Comparison of ENCODE assay signal across 8 cellular contexts in genomic region chr14:85531141-85531593, GRCh38. TPM values are rescaled to one million over a fixed set of nuclear protein-coding genes. Genes with fewer than 3 reads are reported as not detected.
DNase-seq lines count a peak whose midpoint lies in the region; ATAC-seq, FAIRE-seq and TF ChIP-seq lines count a peak whose summit lies in the region.

No MANE protein-coding gene starts in this region.

- H3K36me3 Mint-ChIP-seq in endothelial cell (ENCODE audit: low read depth, unreplicated experiment) (no peaks in the 10 kb centered on the region), mesothelial cell of epicardium (no peaks in the 10 kb centered on the region)

- no peaks in the 10 kb centered on the region for H3K79me2 ChIP-seq in HepG2 (ENCODE audit: insufficient read depth, low read length)

- TF ChIP-seq POLR2A in HepG2 (IDR thresholded peaks at IDR 0.05; ENCODE audit: insufficient read depth in 1 of 2, low read depth in 2 of 2, low read length in 2 of 2) = no peak
- TF ChIP-seq POLR2A in vagina (IDR thresholded peaks at IDR 0.05) = no peak

- POLR2A ChIA-PET in HepG2 (lab: Yijun Ruan, JAX) = no interaction called here

- no peak overlapping the region for H2AFZ ChIP-seq in HepG2 (ENCODE audit: low read length)

- H3K9me3 Mint-ChIP-seq in endothelial cell (ENCODE audit: unreplicated experiment) (no peaks in the 10 kb centered on the region), mesothelial cell of epicardium (no peaks in the 10 kb centered on the region)

- intact Hi-C loops in HepG2 (cut with micrococcal nuclease; ENCODE audit: unreplicated experiment) = no loop called here
- intact Hi-C loops in vagina (cut with DNase I) = no loop called here

- peaks cover 28% of the 10 kb centered on the region for H3K27me3 Mint-ChIP-seq in endothelial cell (ENCODE audit: unreplicated experiment)
- H3K27me3 Mint-ChIP-seq in mesothelial cell of epicardium (ENCODE audit: low read depth) = no peaks in the 10 kb centered on the region

- TF ChIP-seq EP300 in HepG2 (IDR thresholded peaks at IDR 0.05; ENCODE audit: low read depth in 2 of 2, low read length in 2 of 2) (no peak), HepG2 (CRISPR knock-in tag; IDR thresholded peaks at IDR 0.05; ENCODE audit: borderline replicate concordance) (no peak)

- peaks cover 44% of the 10 kb centered on the region for H3K4me1 Mint-ChIP-seq in endothelial cell (ENCODE audit: unreplicated experiment)
- peaks cover 54% of the 10 kb centered on the region for H3K4me1 Mint-ChIP-seq in mesothelial cell of epicardium

- no peak for FAIRE-seq in HepG2 (lab: Jason Lieb, UNC)

- H3K9ac ChIP-seq in liver (ENCODE audit: low read depth in 1 of 2, low read length in 2 of 2) (no peak overlapping the region), HepG2 (ENCODE audit: insufficient read depth, low read depth, low read length) (no peak overlapping the region)

- H3K27ac Mint-ChIP-seq in endothelial cell (ENCODE audit: unreplicated experiment) (no peak overlapping the region), mesothelial cell of epicardium (peak overlapping the region; percentile 91)

- no peak for TF ChIP-seq RAD21 in liver (IDR thresholded peaks at IDR 0.05)
- no peak for TF ChIP-seq RAD21 in HepG2 (CRISPR knock-in tag; IDR thresholded peaks at IDR 0.05)

- DNase-seq in HepG2 (ENCODE audit: low spot score) (no peak), endothelial cell (ENCODE audit: low spot score) (peak; percentile 47), mesothelial cell of epicardium (ENCODE audit: low spot score in 2 of 2, unreplicated experiment in 2 of 2) (peak in 1 of 2 experiments; percentile 63), vagina (ENCODE audit: extremely low spot score in 2 of 2) (no peak), NCI-H1092 treated with DMSO at 0.1 percent for 48 hours (lab: John Stamatoyannopoulos, UW) (no peak)
- no peak for DNase-seq in stimulated activated naive CD4-positive, alpha-beta T cell treated with Interleukin-2 at 50 U/mL for 16 hours (lab: John Stamatoyannopoulos, UW)

- in situ Hi-C loops in HepG2 (cut with HindIII; ENCODE audit: extremely low pct_ligation_motif_present, low pct_unique_long_range_greater_than_20kb) = no loop called here

- H3K4me3 Mint-ChIP-seq in endothelial cell (ENCODE audit: unreplicated experiment) (peak overlapping the region; percentile 94), mesothelial cell of epicardium (peak overlapping the region; percentile 93)

- H3K27me3 ChIP-seq in liver (ENCODE audit: control insufficient read depth in 4 of 4, insufficient read depth in 4 of 4, low read length in 3 of 4) (peaks cover 2 to 22% (median 9%) of the 10 kb centered on the region in 4 donors), HepG2 (ENCODE audit: control insufficient read depth in 1 of 2, insufficient read depth in 2 of 2, low read length in 2 of 2) (peaks cover 5 to 51% of the 10 kb centered on the region in 2 experiments), vagina (no peaks in the 10 kb centered on the region)

- ATAC-seq in HepG2 = no peak
- ATAC-seq in HG03571 (IDR thresholded peaks at IDR 0.05; ENCODE audit: unreplicated experiment) = no peak

- no peak overlapping the region for H3K4me2 ChIP-seq in HepG2 (ENCODE audit: low read depth, low read length)

- TF ChIP-seq CTCF in liver (IDR thresholded peaks at IDR 0.05; ENCODE audit: low read depth, low read length, missing input control) (no peak), HepG2 (CRISPR knock-in tag; IDR thresholded peaks at IDR 0.05) (no peak), endothelial cell (IDR thresholded peaks at IDR 0.05; ENCODE audit: unreplicated experiment) (no peak), mesothelial cell of epicardium (IDR thresholded peaks at IDR 0.05; ENCODE audit: unreplicated experiment) (no peak), vagina (IDR thresholded peaks at IDR 0.05) (no peak)

- peak overlapping the region; percentile 9 to 48 for H3K27ac ChIP-seq in liver (ENCODE audit: low read depth in 1 of 2, low read length in 2 of 2)
- no peak overlapping the region for H3K27ac ChIP-seq in HepG2 (ENCODE audit: extremely low read length, insufficient read depth, low read length)
- H3K27ac ChIP-seq in vagina = peak overlapping the region; percentile 81

- CTCF ChIA-PET in HepG2 (lab: Yijun Ruan, JAX; ENCODE audit: low intra/inter-chr PET ratio, low total read pairs) = no interaction called here

- WGBS in liver = 6% methylated on average over 29 of the region's 29 CpGs
- WGBS in HepG2 (ENCODE audit: low lambda C conversion rate) = 58% methylated on average over 11 of the region's 29 CpGs

- BruUV-seq in HepG2 (replicated peaks; lab: Mats Ljungman, UMichigan) = no TSS peak

- no peaks in the 10 kb centered on the region for H4K20me1 ChIP-seq in HepG2 (ENCODE audit: insufficient read depth, low read length)

- H3K36me3 ChIP-seq in liver (ENCODE audit: control insufficient read depth in 4 of 4, insufficient read depth in 3 of 4, low read depth in 1 of 4, low read length in 3 of 4) (no peaks in the 10 kb centered on the region), HepG2 (replicated peaks in 1 of 2; ENCODE audit: control insufficient read depth in 1 of 2, insufficient read depth in 2 of 2, low read length in 2 of 2) (no peaks in the 10 kb centered on the region), vagina (no peaks in the 10 kb centered on the region)

- H3K9me3 ChIP-seq in liver (ENCODE audit: control insufficient read depth in 4 of 4, low read length in 3 of 4) (no peaks in the 10 kb centered on the region), HepG2 (ENCODE audit: low read length) (peaks cover 14% of the 10 kb centered on the region; the same call in 1 of the 2 replicates), vagina (no peaks in the 10 kb centered on the region)

- H3K4me3 ChIP-seq in liver (ENCODE audit: low read depth in 1 of 3, low read length in 3 of 3) (peak overlapping the region in 2 of 3 donors; percentile 15 to 30), HepG2 (replicated peaks in 1 of 3; ENCODE audit: insufficient read depth in 1 of 3, low read depth in 2 of 3, low read length in 3 of 3) (no peak overlapping the region), vagina (peak overlapping the region; percentile 68 to 76)

- H3K4me1 ChIP-seq in liver (ENCODE audit: control insufficient read depth in 4 of 4, insufficient read depth in 4 of 4, low read length in 3 of 4) = peaks cover 12 to 50% (median 37%) of the 10 kb centered on the region in 4 donors
- no peaks in the 10 kb centered on the region for H3K4me1 ChIP-seq in HepG2 (ENCODE audit: insufficient read depth, low read length)
- H3K4me1 ChIP-seq in vagina = peaks cover 36% of the 10 kb centered on the region

TF ChIP-seq in liver, 16 proteins besides CTCF, POLR2A, EP300 and RAD21 (continues in another document):
- TF ChIP-seq FOXA1 (IDR thresholded peaks at IDR 0.05) = no peak

TF ChIP-seq in HepG2, 621 proteins besides CTCF, POLR2A, EP300 and RAD21 (continues in another document):
- TF ChIP-seq ZNF660 (CRISPR knock-in tag; IDR thresholded peaks at IDR 0.05; ENCODE audit: borderline replicate concordance, low read depth) = no peak
- TF ChIP-seq DBP (CRISPR knock-in tag; IDR thresholded peaks at IDR 0.05; ENCODE audit: not compliant biosample characterization) = no peak
- TF ChIP-seq ZMAT3 (CRISPR knock-in tag; conservative IDR thresholded peaks at IDR 0.05) = no peak
- no peak for TF ChIP-seq SATB2 (CRISPR knock-in tag; IDR thresholded peaks at IDR 0.05)
- TF ChIP-seq ZNF784 (CRISPR knock-in tag; IDR thresholded peaks at IDR 0.05; ENCODE audit: borderline replicate concordance) = no peak
- TF ChIP-seq MXI1 (IDR thresholded peaks at IDR 0.05; ENCODE audit: borderline replicate concordance, low read depth, low read length) = no peak
- TF ChIP-seq ZNF354B (CRISPR knock-in tag; IDR thresholded peaks at IDR 0.05) = no peak

RNA-seq across cellular contexts. Expression of gene FLRT2, which starts 1.2 kb away (rescaled TPM):
- total RNA-seq in liver (1 to 10 TPM; 2.4 to 8.2 TPM), HepG2 (2016; rRNA removed; fragmentation: Illumina TruSeq; extraction: Trizol) (not detected in 2 replicates), endothelial cell (ENCODE audit: unreplicated experiment) (7.8 TPM), mesothelial cell of epicardium (143 to 150 TPM (median 148 TPM) in 3 replicates), vagina (22.8 TPM)
- polyA plus RNA-seq in liver (1 to 10 TPM in 1 of 2 donors, under 1 TPM in 1; 0.90 to 1.3 TPM), HepG2 (2011; rRNA removed) (0.16 TPM in 1 of 2 replicates, not detected in the other)
- not detected in 2 replicates for total RNA-seq in HepG2 (2016; cell fraction: cytosol; rRNA removed; fragmentation: Illumina TruSeq; extraction: Trizol; ENCODE audit: low read depth)
- total RNA-seq in HepG2 (2016; cell fraction: insoluble cytoplasmic fraction; rRNA removed; fragmentation: Illumina TruSeq; extraction: Trizol) = not detected in 2 replicates
- not detected in 2 replicates for total RNA-seq in HepG2 (2016; cell fraction: membrane; rRNA removed; fragmentation: Illumina TruSeq; extraction: Trizol)
- total RNA-seq in HepG2 (2016; cell fraction: nucleus; rRNA removed; fragmentation: Illumina TruSeq; extraction: Trizol) = 0.06 TPM in 1 of 2 replicates, not detected in the other
- polyA plus RNA-seq in HepG2 (2011; cell fraction: cytosol; rRNA removed) = not detected in 2 replicates
- polyA plus RNA-seq in HepG2 (2011; cell fraction: nucleus; rRNA removed) = not detected in 2 replicates
- not detected in 2 replicates for polyA plus RNA-seq in HepG2 (2012)
- polyA plus RNA-seq in HepG2 (2016; cell fraction: cytosol; fragmentation: Illumina TruSeq; extraction: Trizol; ENCODE audit: low read depth) = not detected in 2 replicates
- not detected in 2 replicates for polyA plus RNA-seq in HepG2 (2016; cell fraction: insoluble cytoplasmic fraction; fragmentation: Illumina TruSeq; extraction: Trizol; ENCODE audit: low read depth)
- polyA plus RNA-seq in HepG2 (2016; cell fraction: membrane; fragmentation: Illumina TruSeq; extraction: Trizol; ENCODE audit: low read depth) = not detected in 2 replicates
- polyA plus RNA-seq in HepG2 (2016; cell fraction: nucleus; fragmentation: Illumina TruSeq; extraction: Trizol; ENCODE audit: insufficient read depth, low read depth) = not detected in 2 replicates
- polyA minus RNA-seq in HepG2 (2011; rRNA and poly(A)+ RNA removed; ENCODE audit: low replicate concordance) = 7.6 TPM in 1 of 2 replicates, not detected in the other
- not detected in 2 replicates for polyA minus RNA-seq in HepG2 (2011; cell fraction: cytosol; rRNA and poly(A)+ RNA removed)
- 0.26 TPM in 1 of 2 replicates, not detected in the other for polyA minus RNA-seq in HepG2 (2011; cell fraction: nucleus; rRNA and poly(A)+ RNA removed)

Comparison
In these comparisons a context has a peak if more than half of its experiments do, and no peak if none do; other contexts are left out.
1. H3K4me3 ChIP-seq: peak in liver (2 of 3) and vagina (2 of 2); none in HepG2 (0 of 3).